In genomic region chr6:90285611-90286381, GRCh38 we compare ENCODE assay signal across 1 cellular context.
A peak's percentile ranks its signal among the peaks of the same experiment; 100 is the strongest.
TF ChIP-seq lines count a peak whose summit lies in the region.

No MANE protein-coding gene starts in this region.

TF ChIP-seq in K562, 482 proteins besides CTCF, POLR2A, EP300 and RAD21 (continued from another document and continues in another):
- TF ChIP-seq CUX1 (CRISPR knock-in tag; IDR thresholded peaks at IDR 0.05): no peak; the same call in 1 of the 2 replicates
- TF ChIP-seq FOXP1 (CRISPR knock-in tag; IDR thresholded peaks at IDR 0.05): peak; percentile 77
- no peak for TF ChIP-seq ZNF184 (CRISPR knock-in tag; IDR thresholded peaks at IDR 0.05)
- peak; percentile 58 for TF ChIP-seq VEZF1 (CRISPR knock-in tag; IDR thresholded peaks at IDR 0.05)
- no peak for TF ChIP-seq ZNF197 (CRISPR knock-in tag; IDR thresholded peaks at IDR 0.05; ENCODE audit: low read depth)
- TF ChIP-seq PBX2 (CRISPR knock-in tag; IDR thresholded peaks at IDR 0.05; ENCODE audit: low read depth): peak; percentile 36; the same call in 1 of the 2 replicates
- TF ChIP-seq PBX2 (tag; conservative IDR thresholded peaks at IDR 0.05; ENCODE audit: low read depth): peak; percentile 97
- no peak for TF ChIP-seq ZNF445 (CRISPR knock-in tag; IDR thresholded peaks at IDR 0.05; ENCODE audit: low read depth)
- no peak for TF ChIP-seq ZKSCAN1 (IDR thresholded peaks at IDR 0.05; ENCODE audit: low read depth, low read length)
- no peak for TF ChIP-seq FIP1L1 (IDR thresholded peaks at IDR 0.05; ENCODE audit: low read depth, low read length, poor library complexity, severe bottlenecking)
- no peak for TF ChIP-seq RBM34 (IDR thresholded peaks at IDR 0.05; ENCODE audit: borderline replicate concordance, insufficient read depth, low read length)
- no peak for TF ChIP-seq PML (IDR thresholded peaks at IDR 0.05; ENCODE audit: low read length)
- TF ChIP-seq NFYB (IDR thresholded peaks at IDR 0.05; ENCODE audit: extremely low read depth, insufficient read length): no peak
- TF ChIP-seq ZBTB2 (IDR thresholded peaks at IDR 0.05): no peak
- no peak for TF ChIP-seq ATF2 (CRISPR knock-in tag; IDR thresholded peaks at IDR 0.05)
- TF ChIP-seq TAL1 (IDR thresholded peaks at IDR 0.05): no peak
- no peak for TF ChIP-seq KLF6 (CRISPR knock-in tag; IDR thresholded peaks at IDR 0.05; ENCODE audit: borderline replicate concordance)
- TF ChIP-seq CBFA2T3 (IDR thresholded peaks at IDR 0.05): peak; percentile 43
- no peak for TF ChIP-seq CBFB (CRISPR knock-in tag; IDR thresholded peaks at IDR 0.05)
- no peak for TF ChIP-seq RBM22 (IDR thresholded peaks at IDR 0.05; ENCODE audit: low read depth, low read length, poor library complexity, severe bottlenecking)
- TF ChIP-seq ZNF644 (tag; IDR thresholded peaks at IDR 0.05; ENCODE audit: low read depth): no peak
- peak; percentile 91 for TF ChIP-seq JUND (IDR thresholded peaks at IDR 0.05; ENCODE audit: borderline replicate concordance, low read depth, low read length)
- TF ChIP-seq JUND (tag; IDR thresholded peaks at IDR 0.05; ENCODE audit: borderline replicate concordance, low read depth, low read length): peak; percentile 92; the same call in 2 of the 3 replicates
- no peak for TF ChIP-seq FOXA1 (IDR thresholded peaks at IDR 0.05; ENCODE audit: borderline replicate concordance)
- TF ChIP-seq STAT5B (CRISPR knock-in tag; IDR thresholded peaks at IDR 0.05): no peak
- TF ChIP-seq ZSCAN29 (IDR thresholded peaks at IDR 0.05): no peak
- TF ChIP-seq SP1 (CRISPR knock-in tag; IDR thresholded peaks at IDR 0.05): no peak
- TF ChIP-seq CAMTA2 (CRISPR knock-in tag; conservative IDR thresholded peaks at IDR 0.05): no peak
- TF ChIP-seq ZNF24 (IDR thresholded peaks at IDR 0.05): no peak
- no peak for TF ChIP-seq E2F6 (IDR thresholded peaks at IDR 0.05; ENCODE audit: borderline replicate concordance in 1 of 2, extremely low read depth in 1 of 2, insufficient read depth in 1 of 2, insufficient read length in 1 of 2, low read depth in 1 of 2, low read length in 1 of 2, poor library complexity in 1 of 2, severe bottlenecking in 1 of 2)
- TF ChIP-seq TCF7 (IDR thresholded peaks at IDR 0.05; ENCODE audit: borderline replicate concordance): no peak
- no peak for TF ChIP-seq ZNF239 (CRISPR knock-in tag; IDR thresholded peaks at IDR 0.05)
- no peak for TF ChIP-seq ZNF507 (tag; conservative IDR thresholded peaks at IDR 0.05)
- no peak for TF ChIP-seq STAT6 (CRISPR knock-in tag; IDR thresholded peaks at IDR 0.05)
- TF ChIP-seq ZNF76 (CRISPR knock-in tag; IDR thresholded peaks at IDR 0.05; ENCODE audit: borderline replicate concordance): no peak
- 0 out of 2 replicates have a peak, but pooled peaks have one; percentile 12 for TF ChIP-seq ZNF592 (IDR thresholded peaks at IDR 0.05)
- no peak for TF ChIP-seq XRCC4 (IDR thresholded peaks at IDR 0.05; ENCODE audit: extremely low read depth, insufficient read depth, insufficient read length)
- TF ChIP-seq ZNF717 (CRISPR knock-in tag; IDR thresholded peaks at IDR 0.05): no peak
